8 cellular contexts compared by ENCODE assay signal in genomic region chr5:180090098-180090768, GRCh38. TPM values are rescaled to one million over a fixed set of nuclear protein-coding genes. Genes with fewer than 3 reads are reported as not detected.
A peak's percentile ranks its signal among the peaks of the same experiment; 100 is the strongest.
DNase-seq lines count a peak whose midpoint lies in the region; ATAC-seq, FAIRE-seq and TF ChIP-seq lines count a peak whose summit lies in the region.

No MANE protein-coding gene starts in this region.

- WGBS in neuronal stem cell (ENCODE audit: extremely low coverage in 2 of 2, insufficient read length in 2 of 2, insufficient replicate concordance in 1 of 2), 2 donors, result no CpG with 5 or more reads among the region's 58 CpGs

- no peak overlapping the region for H2AK5ac ChIP-seq in neuronal stem cell (ENCODE audit: low read depth, low read length)

- H3K79me2 ChIP-seq in HCT116 (ENCODE audit: insufficient read depth, low read length), result no peaks in the 10 kb centered on the region

- peak overlapping the region; percentile 99 for H2AFZ ChIP-seq in HCT116 (ENCODE audit: low read depth, low read length, poor library complexity, severe bottlenecking)
- peak overlapping the region; percentile 86 for H2AFZ ChIP-seq in neuronal stem cell (ENCODE audit: low read length)

- H2BK5ac ChIP-seq in neuronal stem cell (ENCODE audit: low read length), result no peak overlapping the region

- H3K18ac ChIP-seq in neuronal stem cell (ENCODE audit: low read length), result peak overlapping the region; percentile 58

- no peak overlapping the region for H3K4ac ChIP-seq in neuronal stem cell (ENCODE audit: low read length)

- ATAC-seq in HCT116, result peak; percentile 86
- ATAC-seq in RWPE2 (ENCODE audit: low read depth), result peak; percentile 73
- no peak for ATAC-seq in HG03097 (IDR thresholded peaks at IDR 0.05; ENCODE audit: low FRiP score, unreplicated experiment)

- no peak overlapping the region for H4K8ac ChIP-seq in neuronal stem cell (ENCODE audit: low read depth, low read length)

- no peak overlapping the region for H3K14ac ChIP-seq in neuronal stem cell (ENCODE audit: low read length)

- peak; percentile 71 for TF ChIP-seq RAD21 in HCT116 (IDR thresholded peaks at IDR 0.05; ENCODE audit: low read depth)

- H4K20me1 ChIP-seq in BLaER1 treated with 17β-estradiol and CSF1 and Interleukin-3, amounts not matched to agents 10 nM and 100 nM, result no peaks in the 10 kb centered on the region
- no peaks in the 10 kb centered on the region for H4K20me1 ChIP-seq in HCT116 (ENCODE audit: insufficient read depth)

- H3K4me2 ChIP-seq in BLaER1 treated with 17β-estradiol and CSF1 and Interleukin-3, amounts not matched to agents 10 nM and 100 nM, result peak overlapping the region; percentile 70 to 90 (median 80)
- H3K4me2 ChIP-seq in HCT116 (ENCODE audit: low read length) (peak overlapping the region; percentile 93), neuronal stem cell (ENCODE audit: insufficient read depth, low read length, poor library complexity, severe bottlenecking) (peak overlapping the region; percentile 38)

- H2BK15ac ChIP-seq in neuronal stem cell (ENCODE audit: low read length), result no peak overlapping the region

- H3K79me1 ChIP-seq in neuronal stem cell (ENCODE audit: low read depth, low read length), result no peaks in the 10 kb centered on the region

- no peak overlapping the region for H2BK12ac ChIP-seq in neuronal stem cell (ENCODE audit: low read length)

- H3K9ac ChIP-seq in BLaER1 treated with 17β-estradiol and CSF1 and Interleukin-3, amounts not matched to agents 10 nM and 100 nM, result peak overlapping the region; percentile 66 to 83 (median 77); a peak in 21 of 22 replicates
- H3K9ac ChIP-seq in HCT116 (ENCODE audit: low read length) (peak overlapping the region; percentile 62), neuronal stem cell (ENCODE audit: low read depth, low read length, poor library complexity) (peak overlapping the region; percentile 1), stomach smooth muscle (ENCODE audit: low read length in 2 of 2) (peak overlapping the region; percentile 51 to 74)

- TF ChIP-seq CTCF in HCT116 (IDR thresholded peaks at IDR 0.05 in 2 of 3, conservative IDR thresholded peaks at IDR 0.05 in 1 of 3; ENCODE audit: borderline replicate concordance in 1 of 3, insufficient read depth in 1 of 3, low read depth in 2 of 3, low read length in 2 of 3) (peak; percentile 69 to 87 (median 72)), RWPE2 (IDR thresholded peaks at IDR 0.05; ENCODE audit: poor library complexity, severe bottlenecking) (peak; percentile 94)

- CTCF ChIA-PET in HCT116 (lab: Charles Lee), result interaction anchor here (0.6 to 0.9 kb wide), 6 partner anchors 12 to 557 kb away, joined by 3 read pairs; no protein-coding TSS in a partner anchor

- no TSS peak for BruUV-seq in HCT116 (replicated peaks; lab: Mats Ljungman, UMichigan)

- RAD21 ChIA-PET in HCT116 (lab: Charles Lee; ENCODE audit: low non-redundant PET in 1 of 2, low total read pairs in 2 of 2, uncharacterized antibody in 2 of 2, unreplicated experiment in 2 of 2), result interaction anchor here in 1 of 2 experiments (0.7 kb wide), 1 partner anchor 229 kb away, joined by 3 read pairs; no protein-coding TSS in a partner anchor

- intact Hi-C loops in HCT116 (cut with micrococcal nuclease), result loop anchor here (5.0 kb wide), 1 partner anchor 288 kb away; no protein-coding TSS in a partner anchor

- no peaks in the 10 kb centered on the region for H3K9me2 ChIP-seq in HCT116 (ENCODE audit: insufficient read depth)

- H3K9me3 ChIP-seq in BLaER1 treated with 17β-estradiol and CSF1 and Interleukin-3, amounts not matched to agents 10 nM and 100 nM (replicated peaks in 1 of 11), result peaks cover 0 to 3% (median 0%) of the 10 kb centered on the region in 11 experiments; a peak in 4 of 22 replicates
- H3K9me3 ChIP-seq in HCT116 (ENCODE audit: control insufficient read depth in 1 of 2, insufficient read depth in 1 of 2, low read depth in 1 of 2, low read length in 2 of 2) (no peaks in the 10 kb centered on the region), RWPE2 (ENCODE audit: severe bottlenecking) (no peaks in the 10 kb centered on the region), neuronal stem cell (replicated peaks in 1 of 2; ENCODE audit: control insufficient read depth in 2 of 2, insufficient read depth in 1 of 2, low read depth in 1 of 2, low read length in 2 of 2) (peaks cover 0 to 3% of the 10 kb centered on the region in 2 donors), stomach smooth muscle (ENCODE audit: control insufficient read depth in 2 of 2, low read length in 2 of 2) (no peaks in the 10 kb centered on the region)

- POLR2A ChIA-PET in HCT116 (lab: Charles Lee), result interaction anchor here (0.6 to 0.7 kb wide), 2 partner anchors 115 to 176 kb away, joined by 4 read pairs; no protein-coding TSS in a partner anchor

- peak; percentile 56 for DNase-seq in HCT116 (ENCODE audit: low read depth, low spot score)
- DNase-seq in RWPE2 (ENCODE audit: low spot score), result no peak
- DNase-seq in activated gamma-delta T cell (lab: John Stamatoyannopoulos, UW), result peak; percentile 64
- peak; percentile 57 to 72 for DNase-seq in frontal cortex (ENCODE audit: low spot score in 2 of 2)
- DNase-seq in neuronal stem cell (ENCODE audit: low spot score), result peak; percentile 88

- H4K91ac ChIP-seq in neuronal stem cell (ENCODE audit: low read depth, low read length, poor library complexity), result no peak overlapping the region

- no peak overlapping the region for H2BK120ac ChIP-seq in neuronal stem cell (ENCODE audit: low read depth, low read length)

- no peaks in the 10 kb centered on the region for H3K27me3 ChIP-seq in BLaER1 treated with 17β-estradiol and CSF1 and Interleukin-3, amounts not matched to agents 10 nM and 100 nM
- H3K27me3 ChIP-seq in HCT116 (ENCODE audit: insufficient read depth, low read length) (no peaks in the 10 kb centered on the region), RWPE2 (ENCODE audit: insufficient read depth, poor library complexity, severe bottlenecking) (no peaks in the 10 kb centered on the region), neuronal stem cell (ENCODE audit: control insufficient read depth in 3 of 3, insufficient read depth in 3 of 3, low read depth in 1 of 3, low read length in 3 of 3) (no peaks in the 10 kb centered on the region), stomach smooth muscle (ENCODE audit: control insufficient read depth in 1 of 2, insufficient read depth in 2 of 2, low read length in 2 of 2) (no peaks in the 10 kb centered on the region)

- peak overlapping the region; percentile 67 to 87 (median 77); a peak in 20 of 22 replicates for H3K27ac ChIP-seq in BLaER1 treated with 17β-estradiol and CSF1 and Interleukin-3, amounts not matched to agents 10 nM and 100 nM
- no peak overlapping the region; the same call in 1 of the 2 replicates for H3K27ac ChIP-seq in HCT116 (ENCODE audit: low read depth, low read length)
- H3K27ac ChIP-seq in RWPE2 (ENCODE audit: poor library complexity, severe bottlenecking), result no peak overlapping the region
- H3K27ac ChIP-seq in neuronal stem cell (replicated peaks; ENCODE audit: low read length), result peak overlapping the region; percentile 85
- H3K27ac ChIP-seq in stomach smooth muscle (ENCODE audit: low read length), result peak overlapping the region; percentile 58

- H3K23ac ChIP-seq in neuronal stem cell (ENCODE audit: low read depth, low read length, poor library complexity), result peak overlapping the region; percentile 20

- TF ChIP-seq POLR2A in HCT116 (IDR thresholded peaks at IDR 0.05; ENCODE audit: borderline replicate concordance, extremely low read depth, insufficient read depth, insufficient read length), result no peak

- FAIRE-seq in frontal cortex (lab: Jason Lieb, UNC), result no peak

- peaks cover 48 to 58% (median 52%) of the 10 kb centered on the region in 10 experiments for H3K4me1 ChIP-seq in BLaER1 treated with 17β-estradiol and CSF1 and Interleukin-3, amounts not matched to agents 10 nM and 100 nM
- H3K4me1 ChIP-seq in HCT116 (ENCODE audit: control insufficient read depth in 1 of 2, insufficient read depth in 2 of 2, low read length in 2 of 2) (peaks cover 8 to 17% of the 10 kb centered on the region in 2 experiments; a peak in 3 of 4 replicates), RWPE2 (ENCODE audit: insufficient read depth, poor library complexity, severe bottlenecking) (no peaks in the 10 kb centered on the region), neuronal stem cell (ENCODE audit: control insufficient read depth in 2 of 2, insufficient read depth in 1 of 2, low read depth in 1 of 2, low read length in 2 of 2) (peaks cover 7 to 10% of the 10 kb centered on the region in 2 donors), stomach smooth muscle (ENCODE audit: control insufficient read depth, insufficient read depth, low read length) (peaks cover 6% of the 10 kb centered on the region)

- no peaks in the 10 kb centered on the region for H3K36me3 ChIP-seq in BLaER1 treated with 17β-estradiol and CSF1 and Interleukin-3, amounts not matched to agents 10 nM and 100 nM
- H3K36me3 ChIP-seq in HCT116 (ENCODE audit: control insufficient read depth in 1 of 2, insufficient read depth in 2 of 2, low read length in 2 of 2), result no peaks in the 10 kb centered on the region
- H3K36me3 ChIP-seq in RWPE2 (ENCODE audit: low read depth), result no peaks in the 10 kb centered on the region
- H3K36me3 ChIP-seq in neuronal stem cell (replicated peaks in 1 of 2; ENCODE audit: control insufficient read depth in 2 of 2, insufficient read depth in 2 of 2, low read length in 2 of 2), result no peaks in the 10 kb centered on the region
- H3K36me3 ChIP-seq in stomach smooth muscle (ENCODE audit: control insufficient read depth in 2 of 2, insufficient read depth in 2 of 2, low read length in 2 of 2), result no peaks in the 10 kb centered on the region

- peak overlapping the region; percentile 43 to 70 (median 55) for H3K4me3 ChIP-seq in BLaER1 treated with 17β-estradiol and CSF1 and Interleukin-3, amounts not matched to agents 10 nM and 100 nM
- peak overlapping the region; percentile 40 to 59 for H3K4me3 ChIP-seq in HCT116 (replicated peaks in 1 of 2; ENCODE audit: low read depth in 1 of 2, low read length in 2 of 2)
- peak overlapping the region; percentile 30 for H3K4me3 ChIP-seq in RWPE2 (ENCODE audit: severe bottlenecking)
- H3K4me3 ChIP-seq in neuronal stem cell (ENCODE audit: low read length in 2 of 2), result peak overlapping the region in 1 of 2 donors; percentile 56
- H3K4me3 ChIP-seq in stomach smooth muscle (ENCODE audit: low read length in 2 of 2), result peak overlapping the region; percentile 45 to 77

TF ChIP-seq in HCT116, 20 proteins besides CTCF, POLR2A, EP300 and RAD21 (continues in another document):
- no peak for TF ChIP-seq ATF3 (IDR thresholded peaks at IDR 0.05)
- TF ChIP-seq EGR1 (IDR thresholded peaks at IDR 0.05; ENCODE audit: low read depth), result peak; percentile 89
- no peak for TF ChIP-seq SRF (IDR thresholded peaks at IDR 0.05; ENCODE audit: low read depth)
- TF ChIP-seq POLR2AphosphoS5 (IDR thresholded peaks at IDR 0.05; ENCODE audit: low read depth, low read length), result peak; percentile 63
- no peak for TF ChIP-seq SP1 (IDR thresholded peaks at IDR 0.05; ENCODE audit: low read depth)

RNA-seq across cellular contexts. Expression of gene RNF130, which starts 18.7 kb away (rescaled TPM):
- total RNA-seq in HCT116 (2021; ENCODE audit: unreplicated experiment), result 34.9 TPM
- 27.6 and 36.1 TPM in 2 replicates for polyA plus RNA-seq in HCT116 (2012)
- total RNA-seq in frontal cortex, result 56.7 TPM
- 190 TPM for polyA plus RNA-seq in neuronal stem cell (2013, experiment 1 of 2)
- polyA plus RNA-seq in neuronal stem cell (2013, experiment 2 of 2), result 194 TPM

Comparison
In these comparisons a context has a peak if more than half of its experiments do, and no peak if none do; other contexts are left out.
1. H3K27ac ChIP-seq: peak in BLaER1 treated with 17β-estradiol and CSF1 and Interleukin-3, amounts not matched to agents 10 nM and 100 nM (11 of 11), neuronal stem cell (single experiment) and stomach smooth muscle (single experiment); none in HCT116 (single experiment) and RWPE2 (single experiment).
2. H3K4me2 ChIP-seq: peak in every context shown above with its lines; median percentile 93 in HCT116; 80 in BLaER1 treated with 17β-estradiol and CSF1 and Interleukin-3, amounts not matched to agents 10 nM and 100 nM; 38 in neuronal stem cell.
3. H3K9ac ChIP-seq: peak in every context shown above with its lines; median percentile 77 in BLaER1 treated with 17β-estradiol and CSF1 and Interleukin-3, amounts not matched to agents 10 nM and 100 nM; 62 in stomach smooth muscle; 62 in HCT116; 1 in neuronal stem cell.